ENCODE assay signal across 36 cellular contexts in the genomic region with DNA sequence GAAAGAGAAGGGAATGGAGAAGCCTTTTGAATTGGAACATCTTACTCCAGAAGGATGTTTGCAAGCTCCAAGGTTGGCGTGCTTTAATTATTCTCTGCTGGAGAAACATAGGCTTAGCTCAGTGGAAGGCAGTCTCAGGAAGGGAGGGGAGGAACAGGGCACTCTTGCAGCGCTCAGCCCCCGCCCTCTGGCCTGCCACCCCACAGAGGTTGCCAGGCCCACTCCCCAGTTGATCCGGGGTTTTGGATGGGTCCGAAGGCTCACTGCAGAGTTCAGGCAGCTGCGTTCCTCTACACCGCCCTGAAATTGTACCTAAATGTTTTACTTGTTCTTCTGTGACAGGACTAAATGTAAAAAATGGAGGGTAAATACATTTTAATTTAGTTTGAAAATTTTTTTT.
"Had no signal": no experiment of that assay in that cellular context is flagged by ENCODE, and none has a peak within 500 bp of the region (broad histone marks: within the 10 kb centered on the region; RNA-seq: fewer than 3 reads in every experiment).

No MANE protein-coding gene starts in this region.

- H3K4me3 ChIP-seq: ascending aorta, cardiac muscle cell had no signal

- H3K27me3 Mint-ChIP-seq: activated CD4-positive, alpha-beta T cell treated with anti-CD3 and anti-CD28 coated beads, Interleukin-2, amount 10 ng/mL, durations not matched to agents 7 days and 5 days had no signal

- H3K36me3 ChIP-seq: ascending aorta, cardiac muscle cell had no signal

- ATAC-seq: activated CD4-positive, alpha-beta T cell treated with anti-CD3 and anti-CD28 coated beads for 36 hours; activated CD4-positive, CD25-positive, alpha-beta regulatory T cell treated with anti-CD3 and anti-CD28 coated beads, Interleukin-2, amount 50 U/mL, for 24 hours; activated CD8-positive, alpha-beta T cell treated with anti-CD3 and anti-CD28 coated beads for 36 hours; activated naive CD8-positive, alpha-beta T cell treated with anti-CD3 and anti-CD28 coated beads, Interleukin-2, amount 50 U/mL, for 24 hours; activated T-cell treated with anti-CD3 and anti-CD28 coated beads, Interleukin-2, amount 50 U/mL, for 4 hours; activated T-cell treated with anti-CD3 and anti-CD28 coated beads, Interleukin-2, amount 50 U/mL, for 72 hours; activated T-helper 17 cell treated with anti-CD3 and anti-CD28 coated beads, Interleukin-2, amount 50 U/mL, for 72 hours had no signal

- H3K27ac Mint-ChIP-seq: activated CD4-positive, alpha-beta T cell treated with anti-CD3 and anti-CD28 coated beads for 36 hours; activated CD4-positive, alpha-beta T cell treated with anti-CD3 and anti-CD28 coated beads, Interleukin-2, amount 10 ng/mL, durations not matched to agents 7 days and 5 days; activated CD8-positive, alpha-beta T cell treated with anti-CD3 and anti-CD28 coated beads for 36 hours; activated naive CD4-positive, alpha-beta T cell treated with anti-CD3 and anti-CD28 coated beads for 36 hours; activated naive CD4-positive, alpha-beta T cell treated with anti-CD3 and anti-CD28 coated beads, Interleukin-2, amount 50 U/mL, for 24 hours; activated naive CD8-positive, alpha-beta T cell; activated naive CD8-positive, alpha-beta T cell treated with anti-CD3 and anti-CD28 coated beads, Interleukin-2, amount 10 ng/mL, durations not matched to agents 7 days and 5 days; activated naive CD8-positive, alpha-beta T cell treated with anti-CD3 and anti-CD28 coated beads, Interleukin-2, amount 50 U/mL, for 24 hours; activated T-cell treated with anti-CD3 and anti-CD28 coated beads, Interleukin-2, amount 50 U/mL, for 72 hours; activated T-helper 1 cell treated with anti-CD3 and anti-CD28 coated beads, Interleukin-12 subunit alpha, Interleukin-12 subunit beta, Interleukin-2, Interleukin-4 antibody, amounts not matched to agents 30 ng/mL and 10 ng/mL and 1 ng/mL, durations not matched to agents 14 hours and 24 hours and 36 hours; activated T-helper 17 cell treated with anti-CD3 and anti-CD28 coated beads, Interleukin-2, amount 50 U/mL, for 72 hours; brain; T-helper 1 cell treated with Interleukin-12 subunit alpha and Interleukin-12 subunit beta and Interleukin-4 antibody, amounts not matched to agents 30 μg/mL and 1 μg/mL, for 36 hours; T-helper 2 cell treated with Interferon-gamma antibody and Interleukin-4, amounts not matched to agents 5 μg/mL and 100 μg/mL, for 36 hours had no signal

- DNase-seq: activated CD4-positive, alpha-beta T cell treated with anti-CD3 and anti-CD28 coated beads for 1 hour; activated CD4-positive, alpha-beta T cell treated with anti-CD3 and anti-CD28 coated beads for 36 hours; activated CD4-positive, alpha-beta T cell treated with anti-CD3 and anti-CD28 coated beads for 48 hours; activated CD4-positive, alpha-beta T cell treated with anti-CD3 and anti-CD28 coated beads, Interleukin-2, amount 10 ng/mL, durations not matched to agents 7 days and 5 days; activated CD4-positive, alpha-beta T cell treated with anti-CD3 and anti-CD28 coated beads, Interleukin-2, amount 50 U/mL, for 48 hours; activated CD4-positive, CD25-positive, alpha-beta regulatory T cell; activated CD8-positive, alpha-beta memory T cell treated with anti-CD3 and anti-CD28 coated beads, Interleukin-2, amount 50 U/mL, for 4 hours; activated CD8-positive, alpha-beta T cell treated with anti-CD3 and anti-CD28 coated beads for 36 hours; activated effector memory CD4-positive, alpha-beta T cell treated with anti-CD3 and anti-CD28 coated beads, Interleukin-2, amount 50 U/mL, for 16 hours; activated gamma-delta T cell treated with Interleukin-2 at 50 U/mL for 16 hours; activated naive CD4-positive, alpha-beta T cell; activated naive CD4-positive, alpha-beta T cell treated with anti-CD3 and anti-CD28 coated beads for 36 hours; activated naive CD8-positive, alpha-beta T cell treated with anti-CD3 and anti-CD28 coated beads, Interleukin-2, amount 10 ng/mL, durations not matched to agents 7 days and 5 days; activated naive CD8-positive, alpha-beta T cell treated with anti-CD3 and anti-CD28 coated beads, Interleukin-2, amount 50 U/mL, for 24 hours; activated T-cell treated with anti-CD3 and anti-CD28 coated beads for 4 hours; activated T-cell treated with anti-CD3 and anti-CD28 coated beads, Interleukin-2, amount 50 U/mL, for 1 hour; activated T-cell treated with anti-CD3 and anti-CD28 coated beads, Interleukin-2, amount 50 U/mL, for 4 hours; activated T-cell treated with anti-CD3 and anti-CD28 coated beads, Interleukin-2, amount 50 U/mL, for 72 hours; amygdala; anterior cingulate cortex; caudate nucleus; cerebellar nuclear complex; T-helper 1 cell; T-helper 2 cell; T-helper 9 cell had no signal

- H3K4me1 Mint-ChIP-seq: activated CD4-positive, alpha-beta T cell treated with anti-CD3 and anti-CD28 coated beads, Interleukin-2, amount 10 ng/mL, durations not matched to agents 7 days and 5 days; activated naive CD4-positive, alpha-beta T cell treated with anti-CD3 and anti-CD28 coated beads, Interleukin-2, amount 50 U/mL, for 24 hours; activated naive CD8-positive, alpha-beta T cell treated with anti-CD3 and anti-CD28 coated beads, Interleukin-2, amount 10 ng/mL, durations not matched to agents 7 days and 5 days; activated naive CD8-positive, alpha-beta T cell treated with anti-CD3 and anti-CD28 coated beads, Interleukin-2, amount 50 U/mL, for 24 hours; activated T-helper 17 cell treated with anti-CD3 and anti-CD28 coated beads, Interleukin-2, amount 50 U/mL, for 72 hours; central memory CD8-positive, alpha-beta T cell had no signal

- H3K9me3 Mint-ChIP-seq: activated CD4-positive, alpha-beta T cell treated with anti-CD3 and anti-CD28 coated beads, Interleukin-2, amount 10 ng/mL, durations not matched to agents 7 days and 5 days; activated CD8-positive, alpha-beta T cell treated with anti-CD3 and anti-CD28 coated beads for 36 hours; activated naive CD4-positive, alpha-beta T cell treated with anti-CD3 and anti-CD28 coated beads for 36 hours; activated naive CD4-positive, alpha-beta T cell treated with anti-CD3 and anti-CD28 coated beads, Interleukin-2, amount 50 U/mL, for 24 hours; activated naive CD8-positive, alpha-beta T cell treated with anti-CD3 and anti-CD28 coated beads, Interleukin-2, amount 10 ng/mL, durations not matched to agents 7 days and 5 days; activated naive CD8-positive, alpha-beta T cell treated with anti-CD3 and anti-CD28 coated beads, Interleukin-2, amount 50 U/mL, for 24 hours; activated T-cell treated with anti-CD3 and anti-CD28 coated beads, Interleukin-2, amount 50 U/mL, for 4 hours; activated T-cell treated with anti-CD3 and anti-CD28 coated beads, Interleukin-2, amount 50 U/mL, for 72 hours; activated T-helper 1 cell treated with anti-CD3 and anti-CD28 coated beads, Interleukin-12 subunit alpha, Interleukin-12 subunit beta, Interleukin-2, Interleukin-4 antibody, amounts not matched to agents 30 ng/mL and 10 ng/mL and 1 ng/mL, durations not matched to agents 14 hours and 24 hours and 36 hours; activated T-helper 17 cell treated with anti-CD3 and anti-CD28 coated beads, Interleukin-2, amount 50 U/mL, for 72 hours; central memory CD8-positive, alpha-beta T cell; T-helper 1 cell treated with Interleukin-12 subunit alpha and Interleukin-12 subunit beta and Interleukin-4 antibody, amounts not matched to agents 30 μg/mL and 1 μg/mL, for 36 hours; T-helper 2 cell treated with Interferon-gamma antibody and Interleukin-4, amounts not matched to agents 5 μg/mL and 100 μg/mL, for 36 hours had no signal

- H3K4me3 Mint-ChIP-seq: activated CD4-positive, alpha-beta T cell treated with anti-CD3 and anti-CD28 coated beads for 36 hours; activated CD4-positive, alpha-beta T cell treated with anti-CD3 and anti-CD28 coated beads, Interleukin-2, amount 10 ng/mL, durations not matched to agents 7 days and 5 days; activated CD8-positive, alpha-beta T cell treated with anti-CD3 and anti-CD28 coated beads for 36 hours; activated naive CD4-positive, alpha-beta T cell treated with anti-CD3 and anti-CD28 coated beads for 36 hours; activated naive CD4-positive, alpha-beta T cell treated with anti-CD3 and anti-CD28 coated beads, Interleukin-2, amount 50 U/mL, for 24 hours; activated naive CD8-positive, alpha-beta T cell; activated naive CD8-positive, alpha-beta T cell treated with anti-CD3 and anti-CD28 coated beads, Interleukin-2, amount 10 ng/mL, durations not matched to agents 7 days and 5 days; activated naive CD8-positive, alpha-beta T cell treated with anti-CD3 and anti-CD28 coated beads, Interleukin-2, amount 50 U/mL, for 24 hours; activated T-cell treated with anti-CD3 and anti-CD28 coated beads, Interleukin-2, amount 50 U/mL, for 4 hours; activated T-cell treated with anti-CD3 and anti-CD28 coated beads, Interleukin-2, amount 50 U/mL, for 72 hours; activated T-helper 1 cell treated with anti-CD3 and anti-CD28 coated beads, Interleukin-12 subunit alpha, Interleukin-12 subunit beta, Interleukin-2, Interleukin-4 antibody, amounts not matched to agents 30 ng/mL and 10 ng/mL and 1 ng/mL, durations not matched to agents 14 hours and 24 hours and 36 hours; activated T-helper 17 cell treated with anti-CD3 and anti-CD28 coated beads, Interleukin-2, amount 50 U/mL, for 72 hours; brain; central memory CD8-positive, alpha-beta T cell; T-helper 1 cell treated with Interleukin-12 subunit alpha and Interleukin-12 subunit beta and Interleukin-4 antibody, amounts not matched to agents 30 μg/mL and 1 μg/mL, for 36 hours; T-helper 2 cell treated with Interferon-gamma antibody and Interleukin-4, amounts not matched to agents 5 μg/mL and 100 μg/mL, for 36 hours had no signal

- H3K27me3 ChIP-seq: ascending aorta, cardiac muscle cell had no signal

- H3K36me3 Mint-ChIP-seq: activated naive CD4-positive, alpha-beta T cell treated with anti-CD3 and anti-CD28 coated beads, Interleukin-2, amount 50 U/mL, for 24 hours; activated naive CD8-positive, alpha-beta T cell; activated naive CD8-positive, alpha-beta T cell treated with anti-CD3 and anti-CD28 coated beads, Interleukin-2, amount 10 ng/mL, durations not matched to agents 7 days and 5 days; brain had no signal
